Comparison of ENCODE assay signal across 1 cellular context in the genomic region with DNA sequence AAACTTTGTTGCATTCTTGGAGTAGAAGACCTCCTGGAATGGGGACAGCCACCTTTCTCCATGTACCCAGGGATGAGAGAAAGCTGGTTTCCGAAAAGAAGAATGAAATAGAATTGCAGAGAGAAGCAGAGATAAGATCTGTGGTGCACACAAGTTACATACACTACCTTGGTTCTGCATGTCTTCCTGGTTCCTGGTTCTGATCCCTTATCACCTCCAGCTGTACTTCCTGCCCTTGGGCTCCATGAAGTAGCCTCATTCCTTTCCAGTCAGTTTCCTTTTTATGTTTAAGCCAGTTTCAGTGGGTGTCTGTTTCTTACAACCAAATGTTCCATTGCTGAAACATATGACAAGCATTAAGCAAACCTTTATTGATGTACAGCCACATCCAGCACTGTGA.
TF ChIP-seq lines count a peak whose summit lies in the region.

No MANE protein-coding gene starts in this region.

TF ChIP-seq in K562, 482 proteins besides CTCF, POLR2A, EP300 and RAD21 (continued from another document and continues in another):
- TF ChIP-seq, protein P1, sequence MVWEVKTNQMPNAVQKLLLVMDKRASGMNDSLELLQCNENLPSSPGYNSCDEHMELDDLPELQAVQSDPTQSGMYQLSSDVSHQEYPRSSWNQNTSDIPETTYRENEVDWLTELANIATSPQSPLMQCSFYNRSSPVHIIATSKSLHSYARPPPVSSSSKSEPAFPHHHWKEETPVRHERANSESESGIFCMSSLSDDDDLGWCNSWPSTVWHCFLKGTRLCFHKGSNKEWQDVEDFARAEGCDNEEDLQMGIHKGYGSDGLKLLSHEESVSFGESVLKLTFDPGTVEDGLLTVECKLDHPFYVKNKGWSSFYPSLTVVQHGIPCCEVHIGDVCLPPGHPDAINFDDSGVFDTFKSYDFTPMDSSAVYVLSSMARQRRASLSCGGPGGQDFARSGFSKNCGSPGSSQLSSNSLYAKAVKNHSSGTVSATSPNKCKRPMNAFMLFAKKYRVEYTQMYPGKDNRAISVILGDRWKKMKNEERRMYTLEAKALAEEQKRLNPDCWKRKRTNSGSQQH (CRISPR knock-in tag; IDR thresholded peaks at IDR 0.05), result no peak
- no peak for TF ChIP-seq ZNF436 (CRISPR knock-in tag; IDR thresholded peaks at IDR 0.05)
- no peak for TF ChIP-seq HSF4 (CRISPR knock-in tag; IDR thresholded peaks at IDR 0.05; ENCODE audit: borderline replicate concordance)
- TF ChIP-seq, protein P2, sequence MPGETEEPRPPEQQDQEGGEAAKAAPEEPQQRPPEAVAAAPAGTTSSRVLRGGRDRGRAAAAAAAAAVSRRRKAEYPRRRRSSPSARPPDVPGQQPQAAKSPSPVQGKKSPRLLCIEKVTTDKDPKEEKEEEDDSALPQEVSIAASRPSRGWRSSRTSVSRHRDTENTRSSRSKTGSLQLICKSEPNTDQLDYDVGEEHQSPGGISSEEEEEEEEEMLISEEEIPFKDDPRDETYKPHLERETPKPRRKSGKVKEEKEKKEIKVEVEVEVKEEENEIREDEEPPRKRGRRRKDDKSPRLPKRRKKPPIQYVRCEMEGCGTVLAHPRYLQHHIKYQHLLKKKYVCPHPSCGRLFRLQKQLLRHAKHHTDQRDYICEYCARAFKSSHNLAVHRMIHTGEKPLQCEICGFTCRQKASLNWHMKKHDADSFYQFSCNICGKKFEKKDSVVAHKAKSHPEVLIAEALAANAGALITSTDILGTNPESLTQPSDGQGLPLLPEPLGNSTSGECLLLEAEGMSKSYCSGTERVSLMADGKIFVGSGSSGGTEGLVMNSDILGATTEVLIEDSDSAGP (CRISPR knock-in tag; IDR thresholded peaks at IDR 0.05), result no peak
- TF ChIP-seq OTX1 (CRISPR knock-in tag; IDR thresholded peaks at IDR 0.05), result 0 out of 2 replicates have a peak, but pooled peaks have one; percentile 32
- TF ChIP-seq, protein P3, sequence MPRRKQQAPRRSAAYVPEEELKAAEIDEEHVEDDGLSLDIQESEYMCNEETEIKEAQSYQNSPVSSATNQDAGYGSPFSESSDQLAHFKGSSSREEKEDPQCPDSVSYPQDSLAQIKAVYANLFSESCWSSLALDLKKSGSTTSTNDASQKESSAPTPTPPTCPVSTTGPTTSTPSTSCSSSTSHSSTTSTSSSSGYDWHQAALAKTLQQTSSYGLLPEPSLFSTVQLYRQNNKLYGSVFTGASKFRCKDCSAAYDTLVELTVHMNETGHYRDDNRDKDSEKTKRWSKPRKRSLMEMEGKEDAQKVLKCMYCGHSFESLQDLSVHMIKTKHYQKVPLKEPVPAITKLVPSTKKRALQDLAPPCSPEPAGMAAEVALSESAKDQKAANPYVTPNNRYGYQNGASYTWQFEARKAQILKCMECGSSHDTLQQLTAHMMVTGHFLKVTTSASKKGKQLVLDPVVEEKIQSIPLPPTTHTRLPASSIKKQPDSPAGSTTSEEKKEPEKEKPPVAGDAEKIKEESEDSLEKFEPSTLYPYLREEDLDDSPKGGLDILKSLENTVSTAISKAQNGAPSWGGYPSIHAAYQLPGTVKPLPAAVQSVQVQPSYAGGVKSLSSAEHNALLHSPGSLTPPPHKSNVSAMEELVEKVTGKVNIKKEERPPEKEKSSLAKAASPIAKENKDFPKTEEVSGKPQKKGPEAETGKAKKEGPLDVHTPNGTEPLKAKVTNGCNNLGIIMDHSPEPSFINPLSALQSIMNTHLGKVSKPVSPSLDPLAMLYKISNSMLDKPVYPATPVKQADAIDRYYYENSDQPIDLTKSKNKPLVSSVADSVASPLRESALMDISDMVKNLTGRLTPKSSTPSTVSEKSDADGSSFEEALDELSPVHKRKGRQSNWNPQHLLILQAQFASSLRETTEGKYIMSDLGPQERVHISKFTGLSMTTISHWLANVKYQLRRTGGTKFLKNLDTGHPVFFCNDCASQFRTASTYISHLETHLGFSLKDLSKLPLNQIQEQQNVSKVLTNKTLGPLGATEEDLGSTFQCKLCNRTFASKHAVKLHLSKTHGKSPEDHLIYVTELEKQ (CRISPR knock-in tag; IDR thresholded peaks at IDR 0.05), result no peak
- TF ChIP-seq ZNF707 (CRISPR knock-in tag; conservative IDR thresholded peaks at IDR 0.05), result peak; percentile 79
- peak; percentile 49 for TF ChIP-seq GABPA (tag; conservative IDR thresholded peaks at IDR 0.05; ENCODE audit: low read depth)
- TF ChIP-seq, protein P4, sequence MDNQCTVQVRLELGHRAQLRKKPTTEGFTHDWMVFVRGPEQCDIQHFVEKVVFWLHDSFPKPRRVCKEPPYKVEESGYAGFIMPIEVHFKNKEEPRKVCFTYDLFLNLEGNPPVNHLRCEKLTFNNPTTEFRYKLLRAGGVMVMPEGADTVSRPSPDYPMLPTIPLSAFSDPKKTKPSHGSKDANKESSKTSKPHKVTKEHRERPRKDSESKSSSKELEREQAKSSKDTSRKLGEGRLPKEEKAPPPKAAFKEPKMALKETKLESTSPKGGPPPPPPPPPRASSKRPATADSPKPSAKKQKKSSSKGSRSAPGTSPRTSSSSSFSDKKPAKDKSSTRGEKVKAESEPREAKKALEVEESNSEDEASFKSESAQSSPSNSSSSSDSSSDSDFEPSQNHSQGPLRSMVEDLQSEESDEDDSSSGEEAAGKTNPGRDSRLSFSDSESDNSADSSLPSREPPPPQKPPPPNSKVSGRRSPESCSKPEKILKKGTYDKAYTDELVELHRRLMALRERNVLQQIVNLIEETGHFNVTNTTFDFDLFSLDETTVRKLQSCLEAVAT (IDR thresholded peaks at IDR 0.05), result no peak
- no peak for TF ChIP-seq FIP1L1 (IDR thresholded peaks at IDR 0.05; ENCODE audit: low read depth, low read length, poor library complexity, severe bottlenecking)
- TF ChIP-seq CTBP1 (IDR thresholded peaks at IDR 0.05; ENCODE audit: borderline replicate concordance), result peak; percentile 16; the same call in 1 of the 2 replicates
- TF ChIP-seq CBFA2T2 (conservative IDR thresholded peaks at IDR 0.05), result no peak
- TF ChIP-seq KLF6 (CRISPR knock-in tag; IDR thresholded peaks at IDR 0.05; ENCODE audit: borderline replicate concordance), result no peak
- no peak for TF ChIP-seq ZNF695 (CRISPR knock-in tag; IDR thresholded peaks at IDR 0.05)
- TF ChIP-seq POLR2H (tag; IDR thresholded peaks at IDR 0.05; ENCODE audit: low read depth), result no peak
- peak; percentile 81 for TF ChIP-seq ELF1 (tag; IDR thresholded peaks at IDR 0.05)
- TF ChIP-seq, protein P5, sequence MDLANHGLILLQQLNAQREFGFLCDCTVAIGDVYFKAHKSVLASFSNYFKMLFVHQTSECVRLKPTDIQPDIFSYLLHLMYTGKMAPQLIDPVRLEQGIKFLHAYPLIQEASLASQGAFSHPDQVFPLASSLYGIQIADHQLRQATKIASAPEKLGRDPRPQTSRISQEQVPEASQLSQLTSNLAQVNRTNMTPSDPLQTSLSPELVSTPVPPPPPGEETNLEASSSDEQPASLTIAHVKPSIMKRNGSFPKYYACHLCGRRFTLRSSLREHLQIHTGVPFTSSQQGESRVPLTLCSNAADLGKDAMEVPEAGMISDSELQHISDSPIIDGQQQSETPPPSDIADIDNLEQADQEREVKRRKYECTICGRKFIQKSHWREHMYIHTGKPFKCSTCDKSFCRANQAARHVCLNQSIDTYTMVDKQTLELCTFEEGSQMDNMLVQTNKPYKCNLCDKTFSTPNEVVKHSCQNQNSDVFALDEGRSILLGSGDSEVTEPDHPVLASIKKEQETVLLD (IDR thresholded peaks at IDR 0.05), result no peak
- peak; percentile 34; the same call in 1 of the 2 replicates for TF ChIP-seq ETV1 (tag; conservative IDR thresholded peaks at IDR 0.05; ENCODE audit: low read depth)
- TF ChIP-seq SRSF1 (IDR thresholded peaks at IDR 0.05; ENCODE audit: low read depth, low read length), result no peak
- TF ChIP-seq, protein P6, sequence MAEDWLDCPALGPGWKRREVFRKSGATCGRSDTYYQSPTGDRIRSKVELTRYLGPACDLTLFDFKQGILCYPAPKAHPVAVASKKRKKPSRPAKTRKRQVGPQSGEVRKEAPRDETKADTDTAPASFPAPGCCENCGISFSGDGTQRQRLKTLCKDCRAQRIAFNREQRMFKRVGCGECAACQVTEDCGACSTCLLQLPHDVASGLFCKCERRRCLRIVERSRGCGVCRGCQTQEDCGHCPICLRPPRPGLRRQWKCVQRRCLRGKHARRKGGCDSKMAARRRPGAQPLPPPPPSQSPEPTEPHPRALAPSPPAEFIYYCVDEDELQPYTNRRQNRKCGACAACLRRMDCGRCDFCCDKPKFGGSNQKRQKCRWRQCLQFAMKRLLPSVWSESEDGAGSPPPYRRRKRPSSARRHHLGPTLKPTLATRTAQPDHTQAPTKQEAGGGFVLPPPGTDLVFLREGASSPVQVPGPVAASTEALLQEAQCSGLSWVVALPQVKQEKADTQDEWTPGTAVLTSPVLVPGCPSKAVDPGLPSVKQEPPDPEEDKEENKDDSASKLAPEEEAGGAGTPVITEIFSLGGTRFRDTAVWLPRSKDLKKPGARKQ (CRISPR knock-in tag; IDR thresholded peaks at IDR 0.05), result no peak
- TF ChIP-seq CCNT2 (IDR thresholded peaks at IDR 0.05; ENCODE audit: borderline replicate concordance, extremely low read depth, insufficient read length, low read depth, low read length), result no peak
- no peak for TF ChIP-seq ZNF79 (CRISPR knock-in tag; IDR thresholded peaks at IDR 0.05; ENCODE audit: low read depth)
- TF ChIP-seq, protein P7, sequence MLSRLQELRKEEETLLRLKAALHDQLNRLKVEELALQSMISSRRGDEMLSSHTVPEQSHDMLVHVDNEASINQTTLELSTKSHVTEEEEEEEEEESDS (CRISPR knock-in tag; IDR thresholded peaks at IDR 0.05), result no peak
- no peak for TF ChIP-seq MAZ (CRISPR knock-in tag; conservative IDR thresholded peaks at IDR 0.05 in 1 of 2, IDR thresholded peaks at IDR 0.05 in 1 of 2)
- TF ChIP-seq, protein P8, sequence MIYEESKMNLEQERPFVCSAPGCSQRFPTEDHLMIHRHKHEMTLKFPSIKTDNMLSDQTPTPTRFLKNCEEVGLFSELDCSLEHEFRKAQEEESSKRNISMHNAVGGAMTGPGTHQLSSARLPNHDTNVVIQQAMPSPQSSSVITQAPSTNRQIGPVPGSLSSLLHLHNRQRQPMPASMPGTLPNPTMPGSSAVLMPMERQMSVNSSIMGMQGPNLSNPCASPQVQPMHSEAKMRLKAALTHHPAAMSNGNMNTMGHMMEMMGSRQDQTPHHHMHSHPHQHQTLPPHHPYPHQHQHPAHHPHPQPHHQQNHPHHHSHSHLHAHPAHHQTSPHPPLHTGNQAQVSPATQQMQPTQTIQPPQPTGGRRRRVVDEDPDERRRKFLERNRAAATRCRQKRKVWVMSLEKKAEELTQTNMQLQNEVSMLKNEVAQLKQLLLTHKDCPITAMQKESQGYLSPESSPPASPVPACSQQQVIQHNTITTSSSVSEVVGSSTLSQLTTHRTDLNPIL (CRISPR knock-in tag; IDR thresholded peaks at IDR 0.05), result no peak
- TF ChIP-seq, protein P9, sequence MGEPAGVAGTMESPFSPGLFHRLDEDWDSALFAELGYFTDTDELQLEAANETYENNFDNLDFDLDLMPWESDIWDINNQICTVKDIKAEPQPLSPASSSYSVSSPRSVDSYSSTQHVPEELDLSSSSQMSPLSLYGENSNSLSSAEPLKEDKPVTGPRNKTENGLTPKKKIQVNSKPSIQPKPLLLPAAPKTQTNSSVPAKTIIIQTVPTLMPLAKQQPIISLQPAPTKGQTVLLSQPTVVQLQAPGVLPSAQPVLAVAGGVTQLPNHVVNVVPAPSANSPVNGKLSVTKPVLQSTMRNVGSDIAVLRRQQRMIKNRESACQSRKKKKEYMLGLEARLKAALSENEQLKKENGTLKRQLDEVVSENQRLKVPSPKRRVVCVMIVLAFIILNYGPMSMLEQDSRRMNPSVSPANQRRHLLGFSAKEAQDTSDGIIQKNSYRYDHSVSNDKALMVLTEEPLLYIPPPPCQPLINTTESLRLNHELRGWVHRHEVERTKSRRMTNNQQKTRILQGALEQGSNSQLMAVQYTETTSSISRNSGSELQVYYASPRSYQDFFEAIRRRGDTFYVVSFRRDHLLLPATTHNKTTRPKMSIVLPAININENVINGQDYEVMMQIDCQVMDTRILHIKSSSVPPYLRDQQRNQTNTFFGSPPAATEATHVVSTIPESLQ (CRISPR knock-in tag; IDR thresholded peaks at IDR 0.05), result no peak
- TF ChIP-seq ILF3 (IDR thresholded peaks at IDR 0.05; ENCODE audit: borderline replicate concordance), result no peak
- no peak for TF ChIP-seq ZNF217 (CRISPR knock-in tag; IDR thresholded peaks at IDR 0.05)
- TF ChIP-seq CHD2 (IDR thresholded peaks at IDR 0.05; ENCODE audit: low read depth, low read length), result no peak
- no peak for TF ChIP-seq KAT7 (CRISPR knock-in tag; IDR thresholded peaks at IDR 0.05; ENCODE audit: borderline replicate concordance)
- no peak for TF ChIP-seq ZNF780A (CRISPR knock-in tag; IDR thresholded peaks at IDR 0.05)
- TF ChIP-seq NR1H2 (CRISPR knock-in tag; IDR thresholded peaks at IDR 0.05), result no peak
- TF ChIP-seq JUND (IDR thresholded peaks at IDR 0.05; ENCODE audit: borderline replicate concordance, low read depth, low read length), result no peak
- TF ChIP-seq JUND (tag; IDR thresholded peaks at IDR 0.05; ENCODE audit: borderline replicate concordance, low read depth, low read length), result no peak
- TF ChIP-seq ZNF717 (CRISPR knock-in tag; IDR thresholded peaks at IDR 0.05), result no peak
- no peak for TF ChIP-seq EHMT2 (IDR thresholded peaks at IDR 0.05)
- no peak for TF ChIP-seq ZNF134 (CRISPR knock-in tag; conservative IDR thresholded peaks at IDR 0.05)
- TF ChIP-seq MBD2 (IDR thresholded peaks at IDR 0.05; ENCODE audit: borderline replicate concordance, low read depth), result no peak
- no peak for TF ChIP-seq NFE2L1 (tag; IDR thresholded peaks at IDR 0.05; ENCODE audit: borderline replicate concordance, low read depth)
- no peak for TF ChIP-seq ZNF197 (CRISPR knock-in tag; IDR thresholded peaks at IDR 0.05; ENCODE audit: low read depth)
- TF ChIP-seq CBX8 (IDR thresholded peaks at IDR 0.05; ENCODE audit: borderline replicate concordance, extremely low read depth, low read depth, low read length, poor library complexity, severe bottlenecking), result no peak
- 0 out of 4 replicates have a peak, but pooled peaks of 1 of the 2 experiments have one; percentile 6 for TF ChIP-seq TEAD1 (CRISPR knock-in tag; IDR thresholded peaks at IDR 0.05)
- TF ChIP-seq, protein P10, sequence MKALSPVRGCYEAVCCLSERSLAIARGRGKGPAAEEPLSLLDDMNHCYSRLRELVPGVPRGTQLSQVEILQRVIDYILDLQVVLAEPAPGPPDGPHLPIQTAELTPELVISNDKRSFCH (CRISPR knock-in tag; IDR thresholded peaks at IDR 0.05), result no peak
- TF ChIP-seq, protein P10 (tag; IDR thresholded peaks at IDR 0.05), result no peak
- TF ChIP-seq TEAD2 (tag; IDR thresholded peaks at IDR 0.05), result no peak
- TF ChIP-seq RCOR1 (IDR thresholded peaks at IDR 0.05; ENCODE audit: borderline replicate concordance in 1 of 2, low read depth in 2 of 2, low read length in 2 of 2), result 0 out of 4 replicates have a peak, but pooled peaks of 1 of the 2 experiments have one; percentile 23
- TF ChIP-seq ELF4 (CRISPR knock-in tag; IDR thresholded peaks at IDR 0.05), result peak; percentile 14; the same call in 1 of the 2 replicates
- no peak for TF ChIP-seq PML (IDR thresholded peaks at IDR 0.05; ENCODE audit: low read length)
- no peak for TF ChIP-seq CBX5 (IDR thresholded peaks at IDR 0.05; ENCODE audit: borderline replicate concordance, low read depth)
- no peak for TF ChIP-seq ZC3H8 (IDR thresholded peaks at IDR 0.05)
- TF ChIP-seq BMI1 (IDR thresholded peaks at IDR 0.05; ENCODE audit: low read length), result no peak
- peak; percentile 24; the same call in 1 of the 2 replicates for TF ChIP-seq ESRRA (IDR thresholded peaks at IDR 0.05; ENCODE audit: borderline replicate concordance, low read depth)
